ENCODE assay signal across 8 cellular contexts in genomic region chr15:31472636-31473383, GRCh38.
DNase-seq lines count a peak whose midpoint lies in the region; ATAC-seq, FAIRE-seq and TF ChIP-seq lines count a peak whose summit lies in the region.

No MANE protein-coding gene starts in this region.

- ATAC-seq in GM23338 (peak; percentile 81), right lobe of liver (peak; percentile 72 to 83 (median 76))

- peaks cover 11% of the 10 kb centered on the region for H3K27me3 Mint-ChIP-seq in GM23338 (ENCODE audit: insufficient read depth, low read depth, poor library complexity)

- 12% methylated on average over 7 of the region's 8 CpGs for WGBS in right lobe of liver (ENCODE audit: insufficient coverage, low coverage, low lambda C conversion rate, missing lambda C conversion rate)

- no peaks in the 10 kb centered on the region for H3F3A ChIP-seq in GM23338 (replicated peaks; ENCODE audit: low read depth)

- peaks cover 6% of the 10 kb centered on the region; the same call in 1 of the 2 replicates for H3K9me2 ChIP-seq in GM23338 (ENCODE audit: insufficient read depth)

- H3K4me2 ChIP-seq in GM23338, result no peak overlapping the region

- intact Hi-C loops in right lobe of liver (cut with DNase I), result no loop called here

- H3K9ac ChIP-seq in adipocyte (ENCODE audit: low read length), result no peak overlapping the region

- H3K27me3 ChIP-seq in GM23338 (ENCODE audit: insufficient read depth) (no peaks in the 10 kb centered on the region), adipocyte (replicated peaks; ENCODE audit: control insufficient read depth, insufficient read depth, low read length) (peaks cover 4% of the 10 kb centered on the region), right lobe of liver (no peaks in the 10 kb centered on the region)

- H4K20me1 ChIP-seq in GM23338 (replicated peaks; ENCODE audit: insufficient read depth), result no peaks in the 10 kb centered on the region

- no peaks in the 10 kb centered on the region for H3K36me3 ChIP-seq in GM23338 (ENCODE audit: insufficient read depth)
- no peaks in the 10 kb centered on the region for H3K36me3 ChIP-seq in adipocyte (ENCODE audit: control insufficient read depth, insufficient read depth, low read length, severe bottlenecking)
- H3K36me3 ChIP-seq in right lobe of liver, result no peaks in the 10 kb centered on the region

- peak; percentile 97 for FAIRE-seq in GM18507 (lab: Jason Lieb, UNC)

- H3K27ac Mint-ChIP-seq in GM23338, result no peak overlapping the region; the same call in 1 of the 2 replicates

- H3K27ac ChIP-seq in GM23338 (ENCODE audit: low read depth), result no peak overlapping the region
- H3K27ac ChIP-seq in right lobe of liver, result no peak overlapping the region

- no peaks in the 10 kb centered on the region for H3K4me1 ChIP-seq in GM23338 (ENCODE audit: insufficient read depth)
- peaks cover 30% of the 10 kb centered on the region for H3K4me1 ChIP-seq in adipocyte (ENCODE audit: control insufficient read depth, insufficient read depth, low read length)
- H3K4me1 ChIP-seq in right lobe of liver, result no peaks in the 10 kb centered on the region

- no peaks in the 10 kb centered on the region for H3K79me2 ChIP-seq in GM23338 (replicated peaks; ENCODE audit: insufficient read depth)

- no peaks in the 10 kb centered on the region for H3K9me3 Mint-ChIP-seq in GM23338

- no peak overlapping the region for H3K4me3 ChIP-seq in GM23338
- H3K4me3 ChIP-seq in adipocyte (ENCODE audit: low read length), result no peak overlapping the region
- H3K4me3 ChIP-seq in right lobe of liver, result no peak overlapping the region

- TF ChIP-seq CTCF in GM23338 (conservative IDR thresholded peaks at IDR 0.05; ENCODE audit: low read depth in 2 of 2), result no peak
- no peak for TF ChIP-seq CTCF in right lobe of liver (IDR thresholded peaks at IDR 0.05)

- no peaks in the 10 kb centered on the region for H3K36me3 Mint-ChIP-seq in GM23338 (ENCODE audit: low read depth)

- peaks cover 6% of the 10 kb centered on the region for H3K4me1 Mint-ChIP-seq in GM23338

- no peak for TF ChIP-seq POLR2A in right lobe of liver (IDR thresholded peaks at IDR 0.05)

- DNase-seq in GM18507 (ENCODE audit: extremely low spot score, insufficient read length, low read depth) (peak; percentile 64), GM23338 (ENCODE audit: low spot score) (no peak), NAMALWA (ENCODE audit: low spot score) (peak; percentile 68), adipocyte (ENCODE audit: low read depth) (peak; percentile 24), right lobe of liver (peak in 1 of 3 donors; percentile 42), COLO668 (lab: John Stamatoyannopoulos, UW; ENCODE audit: unreplicated experiment) (no peak), NCI-H128 (lab: John Stamatoyannopoulos, UW; ENCODE audit: unreplicated experiment) (no peak), occipital lobe (lab: John Stamatoyannopoulos, UW) (no peak)

- H3K9me3 ChIP-seq in adipocyte (ENCODE audit: control insufficient read depth, low read length), result no peaks in the 10 kb centered on the region
- no peaks in the 10 kb centered on the region for H3K9me3 ChIP-seq in right lobe of liver

- H3K4me3 Mint-ChIP-seq in GM23338, result no peak overlapping the region

- 0 out of 2 replicates have a peak overlapping the region, but pooled peaks have one; percentile 52 for H2AFZ ChIP-seq in GM23338

TF ChIP-seq in GM23338, 12 proteins besides CTCF, POLR2A, EP300 and RAD21 (continues in another document):
- no peak for TF ChIP-seq REST (IDR thresholded peaks at IDR 0.05; ENCODE audit: unreplicated experiment)
- no peak for TF ChIP-seq STAT1 (IDR thresholded peaks at IDR 0.05; ENCODE audit: unreplicated experiment)
- no peak for TF ChIP-seq EZH2phosphoT487 (IDR thresholded peaks at IDR 0.05; ENCODE audit: unreplicated experiment)
- TF ChIP-seq, protein P1, sequence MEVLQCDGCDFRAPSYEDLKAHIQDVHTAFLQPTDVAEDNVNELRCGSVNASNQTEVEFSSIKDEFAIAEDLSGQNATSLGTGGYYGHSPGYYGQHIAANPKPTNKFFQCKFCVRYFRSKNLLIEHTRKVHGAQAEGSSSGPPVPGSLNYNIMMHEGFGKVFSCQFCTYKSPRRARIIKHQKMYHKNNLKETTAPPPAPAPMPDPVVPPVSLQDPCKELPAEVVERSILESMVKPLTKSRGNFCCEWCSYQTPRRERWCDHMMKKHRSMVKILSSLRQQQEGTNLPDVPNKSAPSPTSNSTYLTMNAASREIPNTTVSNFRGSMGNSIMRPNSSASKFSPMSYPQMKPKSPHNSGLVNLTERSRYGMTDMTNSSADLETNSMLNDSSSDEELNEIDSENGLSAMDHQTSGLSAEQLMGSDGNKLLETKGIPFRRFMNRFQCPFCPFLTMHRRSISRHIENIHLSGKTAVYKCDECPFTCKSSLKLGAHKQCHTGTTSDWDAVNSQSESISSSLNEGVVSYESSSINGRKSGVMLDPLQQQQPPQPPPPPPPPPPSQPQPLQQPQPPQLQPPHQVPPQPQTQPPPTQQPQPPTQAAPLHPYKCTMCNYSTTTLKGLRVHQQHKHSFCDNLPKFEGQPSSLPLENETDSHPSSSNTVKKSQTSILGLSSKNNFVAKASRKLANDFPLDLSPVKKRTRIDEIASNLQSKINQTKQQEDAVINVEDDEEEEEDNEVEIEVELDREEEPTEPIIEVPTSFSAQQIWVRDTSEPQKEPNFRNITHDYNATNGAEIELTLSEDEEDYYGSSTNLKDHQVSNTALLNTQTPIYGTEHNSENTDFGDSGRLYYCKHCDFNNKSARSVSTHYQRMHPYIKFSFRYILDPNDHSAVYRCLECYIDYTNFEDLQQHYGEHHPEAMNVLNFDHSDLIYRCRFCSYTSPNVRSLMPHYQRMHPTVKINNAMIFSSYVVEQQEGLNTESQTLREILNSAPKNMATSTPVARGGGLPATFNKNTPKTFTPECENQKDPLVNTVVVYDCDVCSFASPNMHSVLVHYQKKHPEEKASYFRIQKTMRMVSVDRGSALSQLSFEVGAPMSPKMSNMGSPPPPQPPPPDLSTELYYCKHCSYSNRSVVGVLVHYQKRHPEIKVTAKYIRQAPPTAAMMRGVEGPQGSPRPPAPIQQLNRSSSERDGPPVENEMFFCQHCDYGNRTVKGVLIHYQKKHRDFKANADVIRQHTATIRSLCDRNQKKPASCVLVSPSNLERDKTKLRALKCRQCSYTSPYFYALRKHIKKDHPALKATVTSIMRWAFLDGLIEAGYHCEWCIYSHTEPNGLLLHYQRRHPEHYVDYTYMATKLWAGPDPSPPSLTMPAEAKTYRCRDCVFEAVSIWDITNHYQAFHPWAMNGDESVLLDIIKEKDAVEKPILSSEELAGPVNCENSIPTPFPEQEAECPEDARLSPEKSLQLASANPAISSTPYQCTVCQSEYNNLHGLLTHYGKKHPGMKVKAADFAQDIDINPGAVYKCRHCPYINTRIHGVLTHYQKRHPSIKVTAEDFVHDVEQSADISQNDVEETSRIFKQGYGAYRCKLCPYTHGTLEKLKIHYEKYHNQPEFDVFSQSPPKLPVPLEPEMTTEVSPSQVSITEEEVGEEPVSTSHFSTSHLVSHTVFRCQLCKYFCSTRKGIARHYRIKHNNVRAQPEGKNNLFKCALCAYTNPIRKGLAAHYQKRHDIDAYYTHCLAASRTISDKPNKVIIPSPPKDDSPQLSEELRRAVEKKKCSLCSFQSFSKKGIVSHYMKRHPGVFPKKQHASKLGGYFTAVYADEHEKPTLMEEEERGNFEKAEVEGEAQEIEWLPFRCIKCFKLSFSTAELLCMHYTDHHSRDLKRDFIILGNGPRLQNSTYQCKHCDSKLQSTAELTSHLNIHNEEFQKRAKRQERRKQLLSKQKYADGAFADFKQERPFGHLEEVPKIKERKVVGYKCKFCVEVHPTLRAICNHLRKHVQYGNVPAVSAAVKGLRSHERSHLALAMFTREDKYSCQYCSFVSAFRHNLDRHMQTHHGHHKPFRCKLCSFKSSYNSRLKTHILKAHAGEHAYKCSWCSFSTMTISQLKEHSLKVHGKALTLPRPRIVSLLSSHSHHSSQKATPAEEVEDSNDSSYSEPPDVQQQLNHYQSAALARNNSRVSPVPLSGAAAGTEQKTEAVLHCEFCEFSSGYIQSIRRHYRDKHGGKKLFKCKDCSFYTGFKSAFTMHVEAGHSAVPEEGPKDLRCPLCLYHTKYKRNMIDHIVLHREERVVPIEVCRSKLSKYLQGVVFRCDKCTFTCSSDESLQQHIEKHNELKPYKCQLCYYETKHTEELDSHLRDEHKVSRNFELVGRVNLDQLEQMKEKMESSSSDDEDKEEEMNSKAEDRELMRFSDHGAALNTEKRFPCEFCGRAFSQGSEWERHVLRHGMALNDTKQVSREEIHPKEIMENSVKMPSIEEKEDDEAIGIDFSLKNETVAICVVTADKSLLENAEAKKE (CRISPR knock-in tag; IDR thresholded peaks at IDR 0.05), result no peak
- TF ChIP-seq, protein P2, sequence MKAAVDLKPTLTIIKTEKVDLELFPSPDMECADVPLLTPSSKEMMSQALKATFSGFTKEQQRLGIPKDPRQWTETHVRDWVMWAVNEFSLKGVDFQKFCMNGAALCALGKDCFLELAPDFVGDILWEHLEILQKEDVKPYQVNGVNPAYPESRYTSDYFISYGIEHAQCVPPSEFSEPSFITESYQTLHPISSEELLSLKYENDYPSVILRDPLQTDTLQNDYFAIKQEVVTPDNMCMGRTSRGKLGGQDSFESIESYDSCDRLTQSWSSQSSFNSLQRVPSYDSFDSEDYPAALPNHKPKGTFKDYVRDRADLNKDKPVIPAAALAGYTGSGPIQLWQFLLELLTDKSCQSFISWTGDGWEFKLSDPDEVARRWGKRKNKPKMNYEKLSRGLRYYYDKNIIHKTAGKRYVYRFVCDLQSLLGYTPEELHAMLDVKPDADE (IDR thresholded peaks at IDR 0.05), result no peak

Comparison
In these comparisons a context has a peak if more than half of its experiments do, and no peak if none do; other contexts are left out.
1. DNase-seq: peak in GM18507 (single experiment), NAMALWA (single experiment) and adipocyte (single experiment); none in GM23338 (single experiment), COLO668 (single experiment), NCI-H128 (single experiment) and occipital lobe (single experiment).